9 cellular contexts compared by ENCODE assay signal in the genomic region with DNA sequence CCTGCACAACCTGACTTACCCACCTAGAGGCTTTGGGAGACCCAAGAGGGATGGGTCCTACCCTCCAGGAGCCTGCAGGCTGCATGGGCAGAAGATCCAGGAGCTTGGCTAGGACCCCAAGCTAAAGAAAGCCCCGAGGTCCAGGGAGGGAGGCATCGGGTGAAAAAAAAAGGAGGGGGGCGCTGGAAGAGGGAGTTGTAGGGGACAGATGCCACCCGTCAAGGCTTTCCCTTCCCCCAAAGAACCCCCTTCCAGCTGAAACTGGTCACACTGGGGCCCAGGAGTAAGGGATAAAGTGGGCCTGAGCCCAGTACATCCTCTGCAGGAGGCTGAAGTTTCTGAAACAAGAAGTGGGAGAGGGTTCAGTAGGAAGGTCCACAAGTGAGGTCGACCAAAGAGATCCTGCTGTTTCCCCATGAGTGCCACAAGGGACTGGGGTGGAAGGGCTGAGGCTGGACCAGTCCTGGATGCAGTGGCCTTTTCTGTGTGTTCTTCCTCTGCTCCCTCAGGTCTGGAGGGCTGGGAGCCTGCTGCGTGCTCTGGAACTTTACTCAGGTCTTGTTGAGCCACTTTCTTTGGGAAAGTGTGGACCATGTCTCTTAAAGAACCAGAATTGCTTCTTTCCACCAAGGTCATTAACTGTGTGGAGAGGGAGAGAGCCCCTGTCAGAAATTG. TPM values are rescaled to one million over a fixed set of nuclear protein-coding genes. Genes with fewer than 3 reads are reported as not detected.
DNase-seq lines count a peak whose midpoint lies in the region; ATAC-seq lines count a peak whose summit lies in the region.
"Had no signal": no experiment of that assay in that cellular context is flagged by ENCODE, and none has a peak within 500 bp of the region (broad histone marks: within the 10 kb centered on the region; RNA-seq: fewer than 3 reads in every experiment).

No MANE protein-coding gene starts in this region.

- no peaks in the 10 kb centered on the region for H3K27me3 Mint-ChIP-seq in T-helper 2 cell treated with Interferon-gamma antibody and Interleukin-4, amounts not matched to agents 5 μg/mL and 100 μg/mL, for 36 hours (ENCODE audit: low read depth)
- no peaks in the 10 kb centered on the region for H3K27me3 Mint-ChIP-seq in activated T-helper 17 cell treated with anti-CD3 and anti-CD28 coated beads, Interleukin-2, amount 50 U/mL, for 72 hours

- H3K27ac ChIP-seq in layer of hippocampus (ENCODE audit: low read depth, low read length) (peak overlapping the region; percentile 78), subcutaneous abdominal adipose tissue (ENCODE audit: low read depth, low read length) (peak overlapping the region; percentile 41)

- no peaks in the 10 kb centered on the region for H3K27me3 ChIP-seq in layer of hippocampus (ENCODE audit: control insufficient read depth, insufficient read depth, low read length)
- peaks cover 0 to 2% (median 0%) of the 10 kb centered on the region in 5 donors for H3K27me3 ChIP-seq in subcutaneous abdominal adipose tissue (ENCODE audit: control insufficient read depth in 5 of 5, insufficient read depth in 4 of 5, low read length in 5 of 5)

- peak overlapping the region; percentile 92 for H3K4me3 Mint-ChIP-seq in T-helper 2 cell treated with Interferon-gamma antibody and Interleukin-4, amounts not matched to agents 5 μg/mL and 100 μg/mL, for 36 hours
- H3K4me3 Mint-ChIP-seq in activated T-helper 17 cell treated with anti-CD3 and anti-CD28 coated beads, Interleukin-2, amount 50 U/mL, for 72 hours, result peak overlapping the region; percentile 84

- H3K9me3 Mint-ChIP-seq in T-helper 2 cell treated with Interferon-gamma antibody and Interleukin-4, amounts not matched to agents 5 μg/mL and 100 μg/mL, for 36 hours, result no peaks in the 10 kb centered on the region
- H3K9me3 Mint-ChIP-seq in activated T-helper 17 cell treated with anti-CD3 and anti-CD28 coated beads, Interleukin-2, amount 50 U/mL, for 72 hours, result no peaks in the 10 kb centered on the region

- H3K9me3 ChIP-seq in subcutaneous abdominal adipose tissue (ENCODE audit: control insufficient read depth in 5 of 5, low read length in 5 of 5), result no peaks in the 10 kb centered on the region

- ATAC-seq in activated T-helper 17 cell treated with anti-CD3 and anti-CD28 coated beads, Interleukin-2, amount 50 U/mL, for 72 hours (replicated peaks), result no peak
- no peak for ATAC-seq in HG03571 (IDR thresholded peaks at IDR 0.05; ENCODE audit: unreplicated experiment)
- no peak for ATAC-seq in activated CD4-positive, CD25-positive, alpha-beta regulatory T cell treated with anti-CD3 and anti-CD28 coated beads, Interleukin-2, amount 50 U/mL, for 24 hours

- peaks cover 0 to 21% (median 18%) of the 10 kb centered on the region in 5 donors for H3K4me1 ChIP-seq in subcutaneous abdominal adipose tissue (ENCODE audit: control insufficient read depth in 5 of 5, insufficient read depth in 5 of 5, low read length in 5 of 5)

- H3K4me1 Mint-ChIP-seq in T-helper 2 cell treated with Interferon-gamma antibody and Interleukin-4, amounts not matched to agents 5 μg/mL and 100 μg/mL, for 36 hours (ENCODE audit: low read depth), result peaks cover 38% of the 10 kb centered on the region
- peaks cover 9% of the 10 kb centered on the region for H3K4me1 Mint-ChIP-seq in activated T-helper 17 cell treated with anti-CD3 and anti-CD28 coated beads, Interleukin-2, amount 50 U/mL, for 72 hours

- peak overlapping the region; percentile 40 to 70 (median 68) for H3K4me3 ChIP-seq in subcutaneous abdominal adipose tissue (ENCODE audit: low read depth in 1 of 5, low read length in 5 of 5)

- peak overlapping the region in 4 of 5 donors; percentile 24 to 78 (median 52) for H3K9ac ChIP-seq in subcutaneous abdominal adipose tissue (ENCODE audit: low read length in 5 of 5)

- peaks cover 7% of the 10 kb centered on the region for H3K36me3 Mint-ChIP-seq in T-helper 2 cell treated with Interferon-gamma antibody and Interleukin-4, amounts not matched to agents 5 μg/mL and 100 μg/mL, for 36 hours (ENCODE audit: low read depth)
- peaks cover 11% of the 10 kb centered on the region for H3K36me3 Mint-ChIP-seq in activated T-helper 17 cell treated with anti-CD3 and anti-CD28 coated beads, Interleukin-2, amount 50 U/mL, for 72 hours (ENCODE audit: low read depth)

- no peaks in the 10 kb centered on the region for H3K36me3 ChIP-seq in subcutaneous abdominal adipose tissue (ENCODE audit: control insufficient read depth in 5 of 5, insufficient read depth in 5 of 5, low read length in 5 of 5)

- H3K27ac Mint-ChIP-seq in T-helper 2 cell treated with Interferon-gamma antibody and Interleukin-4, amounts not matched to agents 5 μg/mL and 100 μg/mL, for 36 hours, result peak overlapping the region; percentile 94
- peak overlapping the region; percentile 87 for H3K27ac Mint-ChIP-seq in activated T-helper 17 cell treated with anti-CD3 and anti-CD28 coated beads, Interleukin-2, amount 50 U/mL, for 72 hours

- no peak for DNase-seq in T-helper 2 cell treated with Interferon-gamma antibody and Interleukin-4, amounts not matched to agents 5 μg/mL and 100 μg/mL, for 36 hours (ENCODE audit: low spot score)
- DNase-seq in T-helper 2 cell (no peak), 8988T (no peak)
- DNase-seq: NCI-H2081 treated with DMSO at 0.1 percent for 48 hours had no signal

RNA-seq across cellular contexts. Expression of a gene that starts 14.2 kb away (rescaled TPM):
- 100 to 1,000 TPM; 115 to 214 TPM for total RNA-seq in activated T-helper 17 cell treated with anti-CD3 and anti-CD28 coated beads, Interleukin-2, amount 50 U/mL, for 72 hours

RNA-seq across cellular contexts. Expression of a gene that starts 26.4 kb away (rescaled TPM):
- total RNA-seq in activated T-helper 17 cell treated with anti-CD3 and anti-CD28 coated beads, Interleukin-2, amount 50 U/mL, for 72 hours, result 10 to 100 TPM; 18.3 to 43.5 TPM

RNA-seq across cellular contexts. Expression of a gene that starts 53.7 kb away (rescaled TPM):
- total RNA-seq in activated T-helper 17 cell treated with anti-CD3 and anti-CD28 coated beads, Interleukin-2, amount 50 U/mL, for 72 hours, result 1 to 10 TPM; 2.6 to 4.2 TPM
